ENCODE assay signal across 8 cellular contexts in the genomic region with DNA sequence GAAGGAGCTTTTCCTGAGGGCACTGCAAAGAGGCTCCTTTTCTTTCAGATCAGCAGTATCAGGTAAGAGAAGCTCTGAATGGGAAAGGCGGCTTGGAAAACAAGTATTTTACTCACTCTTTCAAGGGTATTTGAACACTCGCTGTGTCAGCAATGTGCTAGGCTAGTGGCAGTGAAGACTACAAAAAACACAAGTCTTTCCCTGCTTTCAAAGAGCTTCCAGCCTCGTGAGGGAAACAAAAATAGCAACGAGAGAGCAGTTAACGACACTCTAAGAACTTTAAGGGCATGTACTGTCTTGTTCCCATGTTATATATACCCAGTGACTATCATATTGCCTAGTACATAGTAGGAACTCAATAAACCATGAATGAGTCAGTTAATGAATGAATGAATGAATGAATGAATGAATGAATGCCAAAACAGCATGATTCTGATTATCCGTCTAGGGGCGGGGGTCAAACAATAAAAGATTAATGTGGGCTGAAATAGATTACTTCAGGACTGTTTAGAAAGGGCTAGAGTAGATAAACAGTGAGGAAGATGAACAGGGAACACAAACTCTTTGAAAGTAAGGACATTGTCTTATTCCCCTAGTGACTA. TPM values are rescaled to one million over a fixed set of nuclear protein-coding genes. Genes with fewer than 3 reads are reported as not detected.
DNase-seq lines count a peak whose midpoint lies in the region; ATAC-seq, FAIRE-seq and TF ChIP-seq lines count a peak whose summit lies in the region.

No MANE protein-coding gene starts in this region.

- H3K27me3 Mint-ChIP-seq in osteocyte (ENCODE audit: unreplicated experiment), result peaks cover 24% of the 10 kb centered on the region

- no peaks in the 10 kb centered on the region for H3K27me3 ChIP-seq in MG63
- H3K27me3 ChIP-seq in endothelial cell of umbilical vein (ENCODE audit: control insufficient read depth in 2 of 2, insufficient read depth in 2 of 2, low read length in 2 of 2), result peaks cover 13 to 18% of the 10 kb centered on the region in 2 experiments

- H3K4me1 ChIP-seq in endothelial cell of umbilical vein (ENCODE audit: control insufficient read depth, extremely low read depth, insufficient read depth, low read length), result peaks cover 6% of the 10 kb centered on the region

- no peaks in the 10 kb centered on the region for H3K36me3 ChIP-seq in MG63
- no peaks in the 10 kb centered on the region for H3K36me3 ChIP-seq in endothelial cell of umbilical vein (ENCODE audit: control insufficient read depth in 2 of 2, extremely low read depth in 1 of 2, insufficient read depth in 2 of 2, low read length in 2 of 2)

- dilution Hi-C loops in endothelial cell of umbilical vein (cut with MboI; ENCODE audit: extremely low pct_ligation_motif_present, low sequenced_read_pairs), result no loop called here

- peak overlapping the region; percentile 97 for H3K4me2 ChIP-seq in endothelial cell of umbilical vein (ENCODE audit: insufficient read depth, low read length)

- intact Hi-C loops in endothelial cell of umbilical vein (cut with micrococcal nuclease), result no loop called here

- no peak for TF ChIP-seq POLR2A in GM12892 (IDR thresholded peaks at IDR 0.05; ENCODE audit: low read depth, low read length)
- TF ChIP-seq POLR2A in endothelial cell of umbilical vein (IDR thresholded peaks at IDR 0.05; ENCODE audit: low read depth, low read length), result no peak
- TF ChIP-seq POLR2A in GM12891 (IDR thresholded peaks at IDR 0.05; ENCODE audit: low read depth, low read length), result no peak

- H3K79me2 ChIP-seq in endothelial cell of umbilical vein (ENCODE audit: control insufficient read depth, insufficient read depth, low read length), result no peaks in the 10 kb centered on the region

- H3K27ac ChIP-seq in endothelial cell of umbilical vein (ENCODE audit: insufficient read depth, low read depth, low read length), result no peak overlapping the region

- CTCF ChIA-PET in endothelial cell of umbilical vein (lab: Charles Lee), result interaction anchor here (0.9 to 2.3 kb wide), 10 partner anchors 8 to 956 kb away, joined by 3 to 10 read pairs (median 4); partner anchors contain the start of genes C1orf52 and MCOLN2

- H3K9me1 ChIP-seq in endothelial cell of umbilical vein (replicated peaks; ENCODE audit: control insufficient read depth, extremely low read depth, insufficient read depth, low read length), result no peaks in the 10 kb centered on the region

- no peaks in the 10 kb centered on the region for H3K9me3 Mint-ChIP-seq in osteocyte (ENCODE audit: unreplicated experiment)

- peak overlapping the region; percentile 48 for H3K4me3 ChIP-seq in MG63
- H3K4me3 ChIP-seq in endothelial cell of umbilical vein (replicated peaks in 1 of 3; ENCODE audit: insufficient read depth in 1 of 3, low read depth in 1 of 3, low read length in 3 of 3), result peak overlapping the region in 2 of 3 experiments; percentile 31 to 64

- FAIRE-seq in GM12892 (lab: Jason Lieb, UNC), result peak; percentile 14
- FAIRE-seq in endothelial cell of umbilical vein (lab: Jason Lieb, UNC), result no peak
- FAIRE-seq in GM12891 (lab: Jason Lieb, UNC), result no peak

- peak overlapping the region; percentile 69 for H3K27ac Mint-ChIP-seq in osteocyte (ENCODE audit: unreplicated experiment)

- POLR2A ChIA-PET in endothelial cell of umbilical vein (lab: Charles Lee), result no interaction called here

- H3K36me3 Mint-ChIP-seq in osteocyte (ENCODE audit: unreplicated experiment), result no peaks in the 10 kb centered on the region

- BruUV-seq in endothelial cell of umbilical vein (replicated peaks; lab: Mats Ljungman, UMichigan), result no TSS peak

- H3K9me3 ChIP-seq in MG63, result no peaks in the 10 kb centered on the region
- H3K9me3 ChIP-seq in endothelial cell of umbilical vein (replicated peaks; ENCODE audit: control insufficient read depth, insufficient read depth, low read length), result no peaks in the 10 kb centered on the region

- H4K20me1 ChIP-seq in endothelial cell of umbilical vein (replicated peaks; ENCODE audit: control insufficient read depth, extremely low read depth, insufficient read depth, low read length), result no peaks in the 10 kb centered on the region

- DNase-seq in GM12892 (ENCODE audit: insufficient read length), result no peak
- DNase-seq in MG63, result no peak
- no peak for DNase-seq in endothelial cell of umbilical vein (ENCODE audit: low read depth, low spot score)
- DNase-seq in osteocyte (ENCODE audit: extremely low spot score, unreplicated experiment), result no peak
- DNase-seq in activated gamma-delta T cell (lab: John Stamatoyannopoulos, UW), result no peak
- DNase-seq in activated CD8-positive, alpha-beta memory T cell treated with anti-CD3 and anti-CD28 coated beads, Interleukin-2, amount 50 U/mL, for 48 hours, result no peak
- no peak for DNase-seq in GM12891 (ENCODE audit: insufficient read length, low spot score)

- TF ChIP-seq CTCF in endothelial cell of umbilical vein (IDR thresholded peaks at IDR 0.05; ENCODE audit: extremely low read depth in 1 of 2, insufficient read depth in 1 of 2, low read depth in 1 of 2, low read length in 2 of 2) (no peak), osteocyte (IDR thresholded peaks at IDR 0.05) (no peak)

- no peak for ATAC-seq in GM21367 (IDR thresholded peaks at IDR 0.05; ENCODE audit: unreplicated experiment)

- peak overlapping the region; percentile 76 for H3K4me3 Mint-ChIP-seq in osteocyte (ENCODE audit: unreplicated experiment)

- peak overlapping the region; percentile 88 for H2AFZ ChIP-seq in endothelial cell of umbilical vein (ENCODE audit: low read depth, low read length)

- peaks cover 14% of the 10 kb centered on the region for H3K4me1 Mint-ChIP-seq in osteocyte (ENCODE audit: unreplicated experiment)

- no peak overlapping the region for H3K9ac ChIP-seq in endothelial cell of umbilical vein (replicated peaks; ENCODE audit: extremely low read depth, insufficient read depth, low read length)

TF ChIP-seq in endothelial cell of umbilical vein, 7 proteins besides CTCF, POLR2A, EP300 and RAD21:
- no peak for TF ChIP-seq JUN (IDR thresholded peaks at IDR 0.05; ENCODE audit: borderline replicate concordance, insufficient read depth, insufficient read length, low read depth)
- no peak for TF ChIP-seq GATA2 (IDR thresholded peaks at IDR 0.05; ENCODE audit: insufficient read depth, insufficient read length, low read depth, low read length)
- TF ChIP-seq MYC (IDR thresholded peaks at IDR 0.05; ENCODE audit: low read depth, low read length), result no peak
- TF ChIP-seq FOS (IDR thresholded peaks at IDR 0.05; ENCODE audit: borderline replicate concordance, insufficient read depth, low read length), result no peak
- TF ChIP-seq POLR2AphosphoS5 (IDR thresholded peaks at IDR 0.05; ENCODE audit: insufficient read depth, low read depth, low read length), result no peak
- TF ChIP-seq EZH2 (IDR thresholded peaks at IDR 0.05; ENCODE audit: borderline replicate concordance, low read depth, low read length, severe bottlenecking), result no peak
- no peak for TF ChIP-seq MAX (IDR thresholded peaks at IDR 0.05; ENCODE audit: insufficient read depth, insufficient read length)

TF ChIP-seq in GM12891, 5 proteins besides CTCF, POLR2A, EP300 and RAD21:
- TF ChIP-seq TAF1 (IDR thresholded peaks at IDR 0.05; ENCODE audit: low read depth, low read length) (no peak), PAX5 (IDR thresholded peaks at IDR 0.05; ENCODE audit: insufficient read depth, low read length, severe bottlenecking) (no peak), SPI1 (IDR thresholded peaks at IDR 0.05; ENCODE audit: low read depth, low read length) (no peak), POLR2AphosphoS5 (IDR thresholded peaks at IDR 0.05; ENCODE audit: low read depth, low read length) (no peak), POU2F2 (IDR thresholded peaks at IDR 0.05; ENCODE audit: low read depth, low read length) (no peak)

RNA-seq across cellular contexts. Expression of gene MCOLN3, which starts 14.2 kb away (rescaled TPM):
- polyA plus RNA-seq in GM12892 (2012; ENCODE audit: missing spikeins), result 4.1 TPM
- 0.35 and 0.82 TPM in 2 replicates for total RNA-seq in MG63 (2014; rRNA removed; shearing (Covaris generic); ENCODE audit: low replicate concordance)
- total RNA-seq in endothelial cell of umbilical vein, result not detected in 2 replicates
- 0.06 TPM in 1 of 2 replicates, not detected in the other for polyA plus RNA-seq in endothelial cell of umbilical vein
- polyA plus RNA-seq in endothelial cell of umbilical vein (2011; cell fraction: cytosol; rRNA removed), result not detected in 2 replicates
- polyA plus RNA-seq in endothelial cell of umbilical vein (2011; cell fraction: nucleus; rRNA removed), result 0.07 and 0.09 TPM in 2 replicates
- polyA plus RNA-seq in endothelial cell of umbilical vein (2012), result not detected in 2 replicates
- not detected in 2 replicates for polyA minus RNA-seq in endothelial cell of umbilical vein
- not detected for polyA minus RNA-seq in endothelial cell of umbilical vein (2011; cell fraction: cytosol; rRNA and poly(A)+ RNA removed)
- not detected in 2 replicates for polyA minus RNA-seq in endothelial cell of umbilical vein (2011; cell fraction: nucleus; rRNA and poly(A)+ RNA removed)
- 0.34 TPM in 1 of 2 replicates, not detected in the other for total RNA-seq in osteocyte
- polyA plus RNA-seq in GM12891 (2012; ENCODE audit: low read depth, missing spikeins), result 2.6 TPM
